ENCODE assay signal across 20 cellular contexts in the genomic region with DNA sequence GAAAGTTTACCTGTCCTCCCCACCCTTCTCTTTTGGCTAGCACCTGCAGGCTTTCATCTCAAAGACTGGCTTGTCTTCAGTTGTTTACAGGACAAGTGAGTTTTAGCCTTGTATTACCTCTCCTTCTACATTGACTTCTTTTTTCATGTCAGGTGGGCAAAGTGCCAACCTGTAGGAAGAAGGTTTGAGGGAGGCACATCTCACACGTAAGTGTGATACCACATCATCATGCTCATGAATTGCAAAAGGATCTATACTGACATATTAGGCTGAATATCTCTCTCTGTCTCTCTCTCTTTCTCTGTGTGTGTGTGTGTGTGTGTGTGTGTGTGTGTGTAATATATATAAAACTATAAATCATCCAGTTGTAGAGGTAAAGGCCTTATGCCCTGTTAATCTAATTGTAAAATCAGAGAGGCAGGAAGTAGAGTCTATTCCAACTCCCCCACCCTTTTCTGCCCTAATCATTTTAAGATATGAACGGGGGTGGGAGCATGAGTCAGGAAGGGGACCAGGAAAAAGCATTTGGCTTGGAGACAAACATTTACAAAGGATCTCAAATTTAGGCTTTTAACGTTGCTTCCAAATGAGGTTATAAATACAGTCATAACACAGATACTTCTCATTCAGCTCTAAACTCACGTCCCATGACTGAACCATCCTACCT.
A peak's percentile ranks its signal among the peaks of the same experiment; 100 is the strongest.
DNase-seq lines count a peak whose midpoint lies in the region; ATAC-seq and TF ChIP-seq lines count a peak whose summit lies in the region.
"Had no signal": no experiment of that assay in that cellular context is flagged by ENCODE, and none has a peak within 500 bp of the region (broad histone marks: within the 10 kb centered on the region; RNA-seq: fewer than 3 reads in every experiment).

No MANE protein-coding gene starts in this region.

- H3F3A ChIP-seq in PC-3 (ENCODE audit: low read length, unreplicated experiment) = peaks cover 11% of the 10 kb centered on the region
- no peaks in the 10 kb centered on the region for H3F3A ChIP-seq in PC-9 (ENCODE audit: insufficient read depth, low read depth)

- H3K9me2 ChIP-seq in PC-3 (replicated peaks; ENCODE audit: low read length) = no peaks in the 10 kb centered on the region
- no peaks in the 10 kb centered on the region for H3K9me2 ChIP-seq in PC-9 (ENCODE audit: insufficient read depth)

- CTCF ChIA-PET in PC-3 (lab: Charles Lee) = no interaction called here
- CTCF ChIA-PET in PC-9 (lab: Charles Lee) = no interaction called here
- CTCF ChIA-PET in CD4-positive, alpha-beta memory T cell (lab: Charles Lee; ENCODE audit: partially characterized antibody) = no interaction called here

- ATAC-seq in PC-3 (peak; percentile 7), GM18498 (IDR thresholded peaks at IDR 0.05; ENCODE audit: unreplicated experiment) (no peak)
- ATAC-seq: lower lobe of right lung; stimulated activated memory B cell treated with anti-CD40 and anti-IgM and Interleukin-4, amounts not matched to agents 10 μg/mL and 1 μg/mL and 100 μg/mL, for 72 hours had no signal

- peaks cover 0 to 11% (median 8%) of the 10 kb centered on the region in 8 donors for H3K9me3 Mint-ChIP-seq in CD4-positive, alpha-beta memory T cell
- H3K9me3 Mint-ChIP-seq: stimulated activated memory B cell treated with anti-CD40 and anti-IgM and Interleukin-4, amounts not matched to agents 10 μg/mL and 1 μg/mL and 100 μg/mL, for 72 hours had no signal

- peak overlapping the region; percentile 45; the same call in 1 of the 2 replicates for H3K9ac ChIP-seq in PC-3 (ENCODE audit: low read length)
- H3K9ac ChIP-seq: KMS-11 had no signal

- H3K4me1 ChIP-seq in PC-3 (ENCODE audit: insufficient read depth, low read length) (peaks cover 74% of the 10 kb centered on the region), PC-9 (replicated peaks; ENCODE audit: insufficient read depth) (peaks cover 15% of the 10 kb centered on the region)
- H3K4me1 ChIP-seq in CD4-positive, alpha-beta memory T cell (ENCODE audit: insufficient read depth, low read length) = no peaks in the 10 kb centered on the region
- H3K4me1 ChIP-seq: lower lobe of right lung had no signal

- peaks cover 5 to 12% of the 10 kb centered on the region in 2 donors for H3K27me3 Mint-ChIP-seq in CD4-positive, alpha-beta memory T cell

- H3K79me2 ChIP-seq in PC-3 (ENCODE audit: low read length) = no peaks in the 10 kb centered on the region
- no peaks in the 10 kb centered on the region for H3K79me2 ChIP-seq in PC-9 (ENCODE audit: low read depth)

- TF ChIP-seq CTCF in PC-3 (conservative IDR thresholded peaks at IDR 0.05; ENCODE audit: low read depth, low read length) (no peak), PC-9 (conservative IDR thresholded peaks at IDR 0.05) (no peak)

- POLR2A ChIA-PET in PC-3 (lab: Charles Lee; ENCODE audit: unreplicated experiment) = no interaction called here
- POLR2A ChIA-PET in PC-9 (lab: Charles Lee; ENCODE audit: unreplicated experiment) = no interaction called here
- POLR2A ChIA-PET in CD4-positive, alpha-beta memory T cell (lab: Charles Lee; ENCODE audit: partially characterized antibody) = no interaction called here

- peaks cover 8% of the 10 kb centered on the region; the same call in 1 of the 2 replicates for H3K9me3 ChIP-seq in PC-3 (ENCODE audit: low read length)
- H3K9me3 ChIP-seq in PC-9 (ENCODE audit: insufficient read depth, low read depth) = no peaks in the 10 kb centered on the region; the same call in 1 of the 2 replicates
- H3K9me3 ChIP-seq in CD4-positive, alpha-beta memory T cell (ENCODE audit: control insufficient read depth in 1 of 2, low read length in 2 of 2) = no peaks in the 10 kb centered on the region

- no peaks in the 10 kb centered on the region for H3K27me3 ChIP-seq in PC-3 (ENCODE audit: low read length)
- no peaks in the 10 kb centered on the region for H3K27me3 ChIP-seq in PC-9 (ENCODE audit: insufficient read depth, low read depth)
- no peaks in the 10 kb centered on the region for H3K27me3 ChIP-seq in CD4-positive, alpha-beta memory T cell (ENCODE audit: insufficient read depth, low read length)
- H3K27me3 ChIP-seq: tibial artery had no signal

- intact Hi-C loops in PC-3 (cut with micrococcal nuclease) = loop anchor here (2.0 kb wide), 2 partner anchors 29 to 107 kb away; partner anchors contain the start of gene PFN2
- intact Hi-C loops in PC-9 (cut with micrococcal nuclease; ENCODE audit: unreplicated experiment) = no loop called here
- intact Hi-C loops in CD4-positive, alpha-beta memory T cell (cut with micrococcal nuclease) = no loop called here

- H3K4me2 ChIP-seq in PC-3 (ENCODE audit: low read length) = peak overlapping the region; percentile 60
- no peak overlapping the region for H3K4me2 ChIP-seq in PC-9
- H3K4me2 ChIP-seq: KMS-11 had no signal

- H3K27ac ChIP-seq in PC-3 (ENCODE audit: low read length) (peak overlapping the region; percentile 84), epithelial cell of prostate (peak overlapping the region; percentile 73), PC-9 (no peak overlapping the region)
- H3K27ac ChIP-seq in CD4-positive, alpha-beta memory T cell (ENCODE audit: low read depth, low read length) = no peak overlapping the region
- H3K27ac ChIP-seq: KMS-11, lower lobe of right lung, tibial artery had no signal

- BruUV-seq in PC-3 (replicated peaks; lab: Mats Ljungman, UMichigan) (no TSS peak), PC-9 (replicated peaks; lab: Mats Ljungman, UMichigan) (no TSS peak)

- no peak overlapping the region for H3K27ac Mint-ChIP-seq in CD4-positive, alpha-beta memory T cell
- H3K27ac Mint-ChIP-seq: CD8-positive, alpha-beta memory T cell; stimulated activated memory B cell treated with anti-CD40 and anti-IgM and Interleukin-4, amounts not matched to agents 10 μg/mL and 1 μg/mL and 100 μg/mL, for 72 hours had no signal

- peaks cover 5% of the 10 kb centered on the region; the same call in 1 of the 2 replicates for H3K36me3 ChIP-seq in PC-3 (ENCODE audit: low read depth, low read length)
- no peaks in the 10 kb centered on the region for H3K36me3 ChIP-seq in PC-9 (ENCODE audit: low read depth)
- H3K36me3 ChIP-seq in CD4-positive, alpha-beta memory T cell (ENCODE audit: insufficient read depth, low read length) = no peaks in the 10 kb centered on the region
- H3K36me3 ChIP-seq: lower lobe of right lung, tibial artery had no signal

- H3K4me3 ChIP-seq in PC-3 (ENCODE audit: low read length) (no peak overlapping the region), PC-9 (no peak overlapping the region)
- H3K4me3 ChIP-seq in CD4-positive, alpha-beta memory T cell (ENCODE audit: low read length in 2 of 2) = no peak overlapping the region
- H3K4me3 ChIP-seq: lower lobe of right lung, tibial artery had no signal

- H3K4me1 Mint-ChIP-seq in CD4-positive, alpha-beta memory T cell = no peaks in the 10 kb centered on the region
- H3K4me1 Mint-ChIP-seq: CD8-positive, alpha-beta memory T cell had no signal

- H2AFZ ChIP-seq in PC-3 (ENCODE audit: low read length) (peak overlapping the region; percentile 65; the same call in 1 of the 2 replicates), PC-9 (no peak overlapping the region)

- H3K36me3 Mint-ChIP-seq in CD4-positive, alpha-beta memory T cell = no peaks in the 10 kb centered on the region
- H3K36me3 Mint-ChIP-seq: CD8-positive, alpha-beta memory T cell; stimulated activated memory B cell treated with anti-CD40 and anti-IgM and Interleukin-4, amounts not matched to agents 10 μg/mL and 1 μg/mL and 100 μg/mL, for 72 hours had no signal

- H4K20me1 ChIP-seq in PC-3 (ENCODE audit: low read length) = no peaks in the 10 kb centered on the region
- H4K20me1 ChIP-seq in PC-9 (ENCODE audit: insufficient read depth) = no peaks in the 10 kb centered on the region

- DNase-seq in A172 (ENCODE audit: low spot score) (peak; percentile 32), ELR (ENCODE audit: low read depth) (peak; percentile 55), PC-3 (peak; percentile 78), epithelial cell of prostate (ENCODE audit: low read depth, low spot score) (no peak), PC-9 (no peak)
- no peak for DNase-seq in CD4-positive, alpha-beta memory T cell
- DNase-seq in stimulated activated CD4-positive, alpha-beta T cell treated with anti-CD3 and anti-CD28 coated beads, Interleukin-4, amount 100 ng/mL, for 1 hour = no peak
- DNase-seq: activated CD4-positive, alpha-beta T cell treated with anti-CD3 and anti-CD28 coated beads for 48 hours; activated naive CD4-positive, alpha-beta T cell; anterior cingulate cortex; CD8-positive, alpha-beta memory T cell; DMS53; effector memory CD4-positive, alpha-beta T cell; lower lobe of right lung; NCI-H1092 treated with DMSO at 0.1 percent for 48 hours; NCI-H2107; tibial artery had no signal

- no peak overlapping the region for H3K4me3 Mint-ChIP-seq in CD4-positive, alpha-beta memory T cell
- H3K4me3 Mint-ChIP-seq: CD8-positive, alpha-beta memory T cell; stimulated activated memory B cell treated with anti-CD40 and anti-IgM and Interleukin-4, amounts not matched to agents 10 μg/mL and 1 μg/mL and 100 μg/mL, for 72 hours had no signal

Comparison
In these comparisons a context has a peak if more than half of its experiments do, and no peak if none do; other contexts are left out.
1. DNase-seq: peak in A172 (single experiment), ELR (single experiment) and PC-3 (single experiment); none in epithelial cell of prostate (single experiment), PC-9 (0 of 2), CD4-positive, alpha-beta memory T cell (0 of 5) and stimulated activated CD4-positive, alpha-beta T cell treated with anti-CD3 and anti-CD28 coated beads, Interleukin-4, amount 100 ng/mL, for 1 hour (single experiment).
2. H3K27ac ChIP-seq: peak in PC-3 (single experiment) and epithelial cell of prostate (single experiment); none in PC-9 (single experiment) and CD4-positive, alpha-beta memory T cell (single experiment).